Comparison of ENCODE assay signal across 8 cellular contexts in genomic region chr4:127732623-127733199, GRCh38. TPM values are rescaled to one million over a fixed set of nuclear protein-coding genes. Genes with fewer than 3 reads are reported as not detected.
DNase-seq lines count a peak whose midpoint lies in the region; ATAC-seq and TF ChIP-seq lines count a peak whose summit lies in the region.

No MANE protein-coding gene starts in this region.

- H3K4me1 ChIP-seq in PC-3 (ENCODE audit: insufficient read depth, low read length) (no peaks in the 10 kb centered on the region), esophagus muscularis mucosa (no peaks in the 10 kb centered on the region), osteoblast (ENCODE audit: insufficient read depth, low read length) (no peaks in the 10 kb centered on the region)

- H3K27ac ChIP-seq in PC-3 (ENCODE audit: low read length) (no peak overlapping the region), esophagus muscularis mucosa (replicated peaks in 1 of 4) (no peak overlapping the region), osteoblast (ENCODE audit: low read depth, low read length) (no peak overlapping the region)

- CTCF ChIA-PET in PC-3 (lab: Charles Lee): interaction anchor here (0.5 to 1.2 kb wide), 8 partner anchors 33 to 736 kb away, joined by 3 to 7 read pairs (median 4); partner anchors contain the start of genes ABHD18, INTU and MFSD8

- no peak overlapping the region for H3K4me3 Mint-ChIP-seq in stimulated activated effector memory CD8-positive, alpha-beta T cell treated with anti-CD3 and anti-CD28 coated beads, Interleukin-12 subunit alpha, Interleukin-12 subunit beta, amount 100 ng/mL, for 72 hours

- no peak overlapping the region for H3K27ac Mint-ChIP-seq in stimulated activated effector memory CD8-positive, alpha-beta T cell treated with anti-CD3 and anti-CD28 coated beads, Interleukin-12 subunit alpha, Interleukin-12 subunit beta, amount 100 ng/mL, for 72 hours

- DNase-seq in DMS53 treated with DMSO at 0.1 percent for 48 hours (lab: John Stamatoyannopoulos, UW; ENCODE audit: unreplicated experiment) (peak; percentile 46), HS-5 (ENCODE audit: low read depth) (peak; percentile 20), PC-3 (peak; percentile 77), esophagus muscularis mucosa (ENCODE audit: extremely low spot score) (no peak), osteoblast (ENCODE audit: insufficient read length, low spot score, missing footprints) (peak; percentile 88)
- no peak for DNase-seq in stimulated activated effector memory CD8-positive, alpha-beta T cell treated with anti-CD3 and anti-CD28 coated beads, Interleukin-12 subunit alpha, Interleukin-12 subunit beta, amount 100 ng/mL, for 72 hours (ENCODE audit: low spot score in 2 of 2)

- no peaks in the 10 kb centered on the region for H3K9me3 Mint-ChIP-seq in stimulated activated effector memory CD8-positive, alpha-beta T cell treated with anti-CD3 and anti-CD28 coated beads, Interleukin-12 subunit alpha, Interleukin-12 subunit beta, amount 100 ng/mL, for 72 hours

- no peaks in the 10 kb centered on the region for H3K9me2 ChIP-seq in PC-3 (replicated peaks; ENCODE audit: low read length)

- H3K9ac ChIP-seq in PC-3 (ENCODE audit: low read length): no peak overlapping the region

- TF ChIP-seq CTCF in PC-3 (conservative IDR thresholded peaks at IDR 0.05; ENCODE audit: low read depth, low read length) (peak; percentile 73), esophagus muscularis mucosa (IDR thresholded peaks at IDR 0.05) (peak; percentile 57 to 65 (median 64)), osteoblast (IDR thresholded peaks at IDR 0.05; ENCODE audit: extremely low read depth, low read depth, low read length) (peak; percentile 63)

- H4K20me1 ChIP-seq in PC-3 (ENCODE audit: low read length) (no peaks in the 10 kb centered on the region), osteoblast (ENCODE audit: insufficient read depth, low read length) (no peaks in the 10 kb centered on the region)

- H3K9me3 ChIP-seq in PC-3 (ENCODE audit: low read length) (no peaks in the 10 kb centered on the region), esophagus muscularis mucosa (no peaks in the 10 kb centered on the region), osteoblast (ENCODE audit: low read depth, low read length) (no peaks in the 10 kb centered on the region)

- WGBS in esophagus muscularis mucosa: 12% methylated on average over 7 of the region's 7 CpGs

- H3K4me3 ChIP-seq in PC-3 (ENCODE audit: low read length): no peak overlapping the region
- H3K4me3 ChIP-seq in esophagus muscularis mucosa: no peak overlapping the region
- no peak overlapping the region for H3K4me3 ChIP-seq in osteoblast (ENCODE audit: insufficient read depth, low read length)

- no peak for TF ChIP-seq EP300 in esophagus muscularis mucosa (IDR thresholded peaks at IDR 0.05)

- no peaks in the 10 kb centered on the region for H3K79me2 ChIP-seq in PC-3 (ENCODE audit: low read length)
- H3K79me2 ChIP-seq in osteoblast (ENCODE audit: insufficient read depth, low read length): no peaks in the 10 kb centered on the region

- H3K36me3 Mint-ChIP-seq in stimulated activated effector memory CD8-positive, alpha-beta T cell treated with anti-CD3 and anti-CD28 coated beads, Interleukin-12 subunit alpha, Interleukin-12 subunit beta, amount 100 ng/mL, for 72 hours: no peaks in the 10 kb centered on the region

- H3K4me2 ChIP-seq in PC-3 (ENCODE audit: low read length) (no peak overlapping the region), osteoblast (ENCODE audit: insufficient read depth, low read length) (no peak overlapping the region)

- H3K27me3 ChIP-seq in PC-3 (ENCODE audit: low read length) (no peaks in the 10 kb centered on the region), esophagus muscularis mucosa (no peaks in the 10 kb centered on the region), osteoblast (ENCODE audit: insufficient read depth, low read length) (no peaks in the 10 kb centered on the region)

- POLR2A ChIA-PET in PC-3 (lab: Charles Lee; ENCODE audit: unreplicated experiment): no interaction called here

- no peak for TF ChIP-seq POLR2A in esophagus muscularis mucosa (IDR thresholded peaks at IDR 0.05; ENCODE audit: low read depth)

- no peaks in the 10 kb centered on the region for H3F3A ChIP-seq in PC-3 (ENCODE audit: low read length, unreplicated experiment)

- no TSS peak for BruUV-seq in PC-3 (replicated peaks; lab: Mats Ljungman, UMichigan)

- intact Hi-C loops in PC-3 (cut with micrococcal nuclease): loop anchor here (1.0 kb wide), 1 partner anchor 127 kb away; no protein-coding TSS in a partner anchor
- intact Hi-C loops in esophagus muscularis mucosa (cut with DNase I): loop anchor here (2.0 kb wide), 1 partner anchor 128 kb away; no protein-coding TSS in a partner anchor

- H3K4me1 Mint-ChIP-seq in stimulated activated effector memory CD8-positive, alpha-beta T cell treated with anti-CD3 and anti-CD28 coated beads, Interleukin-12 subunit alpha, Interleukin-12 subunit beta, amount 100 ng/mL, for 72 hours: no peaks in the 10 kb centered on the region

- H2AFZ ChIP-seq in PC-3 (ENCODE audit: low read length) (peak overlapping the region; percentile 30; the same call in 1 of the 2 replicates), osteoblast (ENCODE audit: low read length) (no peak overlapping the region)

- peak; percentile 69 for ATAC-seq in GM19463 (IDR thresholded peaks at IDR 0.05; ENCODE audit: unreplicated experiment)
- peak; percentile 68 for ATAC-seq in PC-3
- ATAC-seq in stimulated activated effector memory CD8-positive, alpha-beta T cell treated with anti-CD3 and anti-CD28 coated beads, Interleukin-12 subunit alpha, Interleukin-12 subunit beta, amount 100 ng/mL, for 72 hours: no peak
- ATAC-seq in GM21737 (IDR thresholded peaks at IDR 0.05; ENCODE audit: unreplicated experiment): no peak

- H3K36me3 ChIP-seq in PC-3 (ENCODE audit: low read depth, low read length) (no peaks in the 10 kb centered on the region), esophagus muscularis mucosa (no peaks in the 10 kb centered on the region), osteoblast (ENCODE audit: insufficient read depth, low read length) (no peaks in the 10 kb centered on the region)

RNA-seq across cellular contexts. Expression of gene SLC25A31, which starts 2.5 kb away (rescaled TPM):
- total RNA-seq in PC-3 (2014; rRNA removed) (not detected in 2 replicates), esophagus muscularis mucosa (not detected), osteoblast (not detected in 2 replicates)

RNA-seq across cellular contexts. Expression of gene HSPA4L, which starts 49.4 kb away (rescaled TPM):
- total RNA-seq in PC-3 (2014; rRNA removed) (8.7 and 9.2 TPM in 2 replicates), esophagus muscularis mucosa (1 to 10 TPM; 5.0 to 8.7 (median 6.8) TPM), osteoblast (4.0 and 4.7 TPM in 2 replicates)

Comparison
In these comparisons a context has a peak if more than half of its experiments do, and no peak if none do; other contexts are left out.
1. DNase-seq: peak in DMS53 treated with DMSO at 0.1 percent for 48 hours (single experiment), HS-5 (single experiment), PC-3 (single experiment) and osteoblast (single experiment); none in esophagus muscularis mucosa (single experiment) and stimulated activated effector memory CD8-positive, alpha-beta T cell treated with anti-CD3 and anti-CD28 coated beads, Interleukin-12 subunit alpha, Interleukin-12 subunit beta, amount 100 ng/mL, for 72 hours (0 of 2).
2. ATAC-seq: peak in GM19463 (single experiment) and PC-3 (single experiment); none in stimulated activated effector memory CD8-positive, alpha-beta T cell treated with anti-CD3 and anti-CD28 coated beads, Interleukin-12 subunit alpha, Interleukin-12 subunit beta, amount 100 ng/mL, for 72 hours (single experiment) and GM21737 (single experiment).
3. Peak in every context shown above with its lines, with median percentiles within 50 percentile points of each other: CTCF ChIP-seq.